ENCODE assay signal across 12 cellular contexts in genomic region chr22:48491451-48491941, GRCh38.
DNase-seq lines count a peak whose midpoint lies in the region; ATAC-seq and TF ChIP-seq lines count a peak whose summit lies in the region.
"Had no signal": no experiment of that assay in that cellular context is flagged by ENCODE, and none has a peak within 500 bp of the region (broad histone marks: within the 10 kb centered on the region; RNA-seq: fewer than 3 reads in every experiment).

No MANE protein-coding gene starts in this region.

- H3K36me3 ChIP-seq in iPS-18a (ENCODE audit: control insufficient read depth, low read depth, low read length), result no peaks in the 10 kb centered on the region
- no peaks in the 10 kb centered on the region for H3K36me3 ChIP-seq in smooth muscle cell (ENCODE audit: low read depth)

- TF ChIP-seq CTCF in smooth muscle cell (IDR thresholded peaks at IDR 0.05; ENCODE audit: borderline replicate concordance, insufficient read depth, poor library complexity, severe bottlenecking), result no peak

- H3K27me3 ChIP-seq in iPS-18a (ENCODE audit: control insufficient read depth, insufficient read depth, low read length), result peaks cover 27% of the 10 kb centered on the region
- H3K27me3 ChIP-seq in smooth muscle cell (ENCODE audit: low read depth), result peaks cover 33% of the 10 kb centered on the region

- no peaks in the 10 kb centered on the region for H3K9me3 ChIP-seq in iPS-18a (ENCODE audit: control insufficient read depth, low read depth, low read length)
- no peaks in the 10 kb centered on the region for H3K9me3 ChIP-seq in smooth muscle cell (replicated peaks; ENCODE audit: low read depth)

- H3K4me1 ChIP-seq in iPS-18a (ENCODE audit: control insufficient read depth, low read depth, low read length) (peaks cover 16% of the 10 kb centered on the region), smooth muscle cell (ENCODE audit: low read depth) (peaks cover 12% of the 10 kb centered on the region)
- H3K4me1 ChIP-seq: foreskin keratinocyte had no signal

- H3K9ac ChIP-seq in iPS-18a (ENCODE audit: low read length), result no peak overlapping the region
- no peak overlapping the region for H3K9ac ChIP-seq in smooth muscle cell (ENCODE audit: low read depth)

- no peaks in the 10 kb centered on the region for H4K20me1 ChIP-seq in smooth muscle cell (ENCODE audit: low read depth)

- H3K79me2 ChIP-seq in smooth muscle cell (ENCODE audit: low read depth), result no peaks in the 10 kb centered on the region

- H3K4me2 ChIP-seq in smooth muscle cell, result peak overlapping the region; percentile 96

- no peak overlapping the region for H3K27ac ChIP-seq in iPS-18a (ENCODE audit: low read length)
- H3K27ac ChIP-seq in smooth muscle cell (ENCODE audit: low read depth), result no peak overlapping the region
- H3K27ac ChIP-seq: foreskin keratinocyte had no signal

- 21% methylated on average over 17 of the region's 19 CpGs for WGBS in smooth muscle cell (ENCODE audit: low lambda C conversion rate)

- ATAC-seq in HG02970 (IDR thresholded peaks at IDR 0.05; ENCODE audit: low FRiP score, unreplicated experiment), result no peak
- ATAC-seq: naive thymus-derived CD4-positive, alpha-beta T cell had no signal

- DNase-seq in NCI-H2029 treated with DMSO at 0.1 percent for 48 hours (lab: John Stamatoyannopoulos, UW) (peak; percentile 8), NCI-H2029 (lab: John Stamatoyannopoulos, UW) (no peak), NCI-H748 treated with DMSO at 0.1 percent for 48 hours (lab: John Stamatoyannopoulos, UW) (peak; percentile 28), smooth muscle cell (lab: John Stamatoyannopoulos, UW; ENCODE audit: unreplicated experiment) (no peak), SKM-1 (lab: John Stamatoyannopoulos, UW; ENCODE audit: unreplicated experiment) (no peak), NCI-H446 treated with DMSO at 0.1 percent for 48 hours (lab: John Stamatoyannopoulos, UW) (no peak)
- DNase-seq: activated T-cell treated with anti-CD3 and anti-CD28 coated beads, Interleukin-2, amount 50 U/mL, for 48 hours; foreskin keratinocyte; kidney; naive thymus-derived CD4-positive, alpha-beta T cell had no signal

- H3F3A ChIP-seq in smooth muscle cell (ENCODE audit: low read depth), result no peaks in the 10 kb centered on the region

- H3K4me3 ChIP-seq in iPS-18a (ENCODE audit: low read length) (peak overlapping the region; percentile 61), smooth muscle cell (no peak overlapping the region)

- H2AFZ ChIP-seq in smooth muscle cell (ENCODE audit: low read depth), result no peak overlapping the region

Comparison
In these comparisons a context has a peak if more than half of its experiments do, and no peak if none do; other contexts are left out.
1. DNase-seq: peak in NCI-H2029 treated with DMSO at 0.1 percent for 48 hours (single experiment) and NCI-H748 treated with DMSO at 0.1 percent for 48 hours (single experiment); none in NCI-H2029 (single experiment), smooth muscle cell (single experiment), SKM-1 (single experiment) and NCI-H446 treated with DMSO at 0.1 percent for 48 hours (single experiment).